10 cellular contexts compared by ENCODE assay signal in genomic region chr7:116522247-116522646, GRCh38. TPM values are rescaled to one million over a fixed set of nuclear protein-coding genes. Genes with fewer than 3 reads are reported as not detected.
DNase-seq lines count a peak whose midpoint lies in the region; ATAC-seq and TF ChIP-seq lines count a peak whose summit lies in the region.
"Had no signal": no experiment of that assay in that cellular context is flagged by ENCODE, and none has a peak within 500 bp of the region (broad histone marks: within the 10 kb centered on the region; RNA-seq: fewer than 3 reads in every experiment).

No MANE protein-coding gene starts in this region.

- H3K9me3 Mint-ChIP-seq in mesothelial cell of epicardium, result no peaks in the 10 kb centered on the region

- DNase-seq in HT-29 (ENCODE audit: low spot score) (peak; percentile 26), amniotic epithelial cell (ENCODE audit: low read depth) (peak; percentile 84), glomerular visceral epithelial cell (ENCODE audit: extremely low spot score) (peak; percentile 84), stromal cell of bone marrow (ENCODE audit: low read depth) (peak; percentile 62), mesothelial cell of epicardium (ENCODE audit: low spot score in 2 of 2, unreplicated experiment in 2 of 2) (no peak), Kasumi-1 (lab: John Stamatoyannopoulos, UW) (no peak)
- DNase-seq: naive thymus-derived CD4-positive, alpha-beta T cell; NCI-H2081 had no signal

- H3K4me3 Mint-ChIP-seq in mesothelial cell of epicardium, result no peak overlapping the region

- H3K27ac Mint-ChIP-seq in mesothelial cell of epicardium, result no peak overlapping the region
- H3K27ac Mint-ChIP-seq: naive thymus-derived CD4-positive, alpha-beta T cell had no signal

- H3K27me3 Mint-ChIP-seq in mesothelial cell of epicardium (ENCODE audit: low read depth), result peaks cover 48% of the 10 kb centered on the region

- TF ChIP-seq CTCF in mesothelial cell of epicardium (IDR thresholded peaks at IDR 0.05; ENCODE audit: unreplicated experiment), result no peak

- H3K4me1 Mint-ChIP-seq in mesothelial cell of epicardium, result peaks cover 20% of the 10 kb centered on the region

- no peak for ATAC-seq in HG03469 (IDR thresholded peaks at IDR 0.05; ENCODE audit: unreplicated experiment)
- ATAC-seq: naive thymus-derived CD4-positive, alpha-beta T cell had no signal

- H3K36me3 Mint-ChIP-seq in mesothelial cell of epicardium, result no peaks in the 10 kb centered on the region
- H3K36me3 Mint-ChIP-seq: naive thymus-derived CD4-positive, alpha-beta T cell had no signal

RNA-seq across cellular contexts. Expression of gene CAV1, which starts 2.6 kb away (rescaled TPM):
- total RNA-seq in HT-29 (2014; rRNA removed; shearing (Covaris generic)), result 4.1 and 4.5 TPM in 2 replicates
- 2.6 to 3.4 TPM (median 2.7 TPM) in 3 replicates for total RNA-seq in mesothelial cell of epicardium

RNA-seq across cellular contexts. Expression of gene CAV2, which starts 22.7 kb away (rescaled TPM):
- total RNA-seq in HT-29 (2014; rRNA removed; shearing (Covaris generic)), result 14.0 and 14.8 TPM in 2 replicates
- 8.5 to 10.8 TPM (median 8.9 TPM) in 3 replicates for total RNA-seq in mesothelial cell of epicardium
- total RNA-seq: T-helper 1 cell treated with Interleukin-12 subunit alpha and Interleukin-12 subunit beta and Interleukin-4 antibody, amounts not matched to agents 30 ng/mL and 1 ng/mL, for 36 hours had no signal

Comparison
In these comparisons a context has a peak if more than half of its experiments do, and no peak if none do; other contexts are left out.
1. DNase-seq: peak in HT-29 (single experiment), amniotic epithelial cell (single experiment), glomerular visceral epithelial cell (single experiment) and stromal cell of bone marrow (single experiment); none in mesothelial cell of epicardium (0 of 2) and Kasumi-1 (0 of 2).